Comparison of ENCODE assay signal across 16 cellular contexts in the genomic region with DNA sequence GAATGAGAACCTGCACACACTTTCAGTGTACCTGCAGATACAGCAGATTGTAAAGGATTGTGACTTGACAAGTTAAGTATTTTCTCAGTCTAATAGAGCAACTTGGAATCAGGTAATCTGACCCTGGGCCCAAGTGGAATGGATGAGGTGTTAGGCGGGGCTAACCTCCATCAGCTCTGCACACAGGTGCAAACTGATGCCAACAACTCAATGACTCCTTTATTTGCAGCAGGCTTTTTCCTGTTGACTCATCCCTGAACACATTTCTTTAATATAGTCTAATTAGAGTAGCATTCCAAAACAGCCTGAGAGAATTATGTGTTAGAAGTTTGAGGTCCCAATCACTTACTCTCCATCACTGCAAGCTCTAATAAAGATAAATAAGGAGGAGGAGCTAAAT. TPM values are rescaled to one million over a fixed set of nuclear protein-coding genes. Genes with fewer than 3 reads are reported as not detected.
DNase-seq lines count a peak whose midpoint lies in the region; ATAC-seq, FAIRE-seq and TF ChIP-seq lines count a peak whose summit lies in the region.
"Had no signal": no experiment of that assay in that cellular context is flagged by ENCODE, and none has a peak within 500 bp of the region (broad histone marks: within the 10 kb centered on the region; RNA-seq: fewer than 3 reads in every experiment).

No MANE protein-coding gene starts in this region.

- peak; percentile 53 for FAIRE-seq in endothelial cell of umbilical vein (lab: Jason Lieb, UNC)
- FAIRE-seq in HepG2 (lab: Jason Lieb, UNC), result no peak
- FAIRE-seq: endometrium, HTR-8/SVneo, pancreas had no signal

- intact Hi-C loops in HCT116 (cut with micrococcal nuclease), result no loop called here
- intact Hi-C loops in PC-9 (cut with micrococcal nuclease; ENCODE audit: unreplicated experiment), result no loop called here
- intact Hi-C loops in endothelial cell of umbilical vein (cut with micrococcal nuclease), result no loop called here
- intact Hi-C loops in HepG2 (cut with micrococcal nuclease; ENCODE audit: unreplicated experiment), result no loop called here

- H4K20me1 ChIP-seq in HCT116 (ENCODE audit: insufficient read depth) (no peaks in the 10 kb centered on the region), PC-9 (ENCODE audit: insufficient read depth) (no peaks in the 10 kb centered on the region), endothelial cell of umbilical vein (replicated peaks; ENCODE audit: control insufficient read depth, extremely low read depth, insufficient read depth, low read length) (peaks cover 2% of the 10 kb centered on the region), MM.1S (ENCODE audit: insufficient read depth, low read length) (no peaks in the 10 kb centered on the region), HepG2 (ENCODE audit: insufficient read depth, low read length) (no peaks in the 10 kb centered on the region)

- peaks cover 2 to 5% of the 10 kb centered on the region in 2 experiments; a peak in 1 of 4 replicates for H3K36me3 ChIP-seq in HCT116 (ENCODE audit: control insufficient read depth in 1 of 2, insufficient read depth in 2 of 2, low read length in 2 of 2)
- no peaks in the 10 kb centered on the region for H3K36me3 ChIP-seq in PC-9 (ENCODE audit: low read depth)
- no peaks in the 10 kb centered on the region for H3K36me3 ChIP-seq in endothelial cell of umbilical vein (ENCODE audit: control insufficient read depth in 2 of 2, extremely low read depth in 1 of 2, insufficient read depth in 2 of 2, low read length in 2 of 2)
- no peaks in the 10 kb centered on the region for H3K36me3 ChIP-seq in BE2C
- no peaks in the 10 kb centered on the region for H3K36me3 ChIP-seq in MM.1S (replicated peaks; ENCODE audit: insufficient read depth, low read length)
- peaks cover 0 to 5% of the 10 kb centered on the region in 2 experiments; a peak in 1 of 5 replicates for H3K36me3 ChIP-seq in HepG2 (replicated peaks in 1 of 2; ENCODE audit: control insufficient read depth in 1 of 2, insufficient read depth in 2 of 2, low read length in 2 of 2)
- H3K36me3 ChIP-seq: cardiac muscle cell, pancreas had no signal

- H3K9ac ChIP-seq in HCT116 (ENCODE audit: low read length) (no peak overlapping the region), endothelial cell of umbilical vein (replicated peaks; ENCODE audit: extremely low read depth, insufficient read depth, low read length) (no peak overlapping the region), MM.1S (ENCODE audit: low read length) (no peak overlapping the region), HepG2 (ENCODE audit: insufficient read depth, low read depth, low read length) (no peak overlapping the region)

- TF ChIP-seq RAD21 in HCT116 (IDR thresholded peaks at IDR 0.05; ENCODE audit: low read depth) (no peak), HepG2 (CRISPR knock-in tag; IDR thresholded peaks at IDR 0.05) (no peak)

- whole genome bisulfite sequencing in HepG2 (ENCODE audit: low lambda C conversion rate), result 100% methylated on average over 1 of the region's 1 CpG

- H3K27ac ChIP-seq in HCT116 (ENCODE audit: low read depth, low read length) (peak overlapping the region; percentile 63), PC-9 (peak overlapping the region; percentile 70), endothelial cell of umbilical vein (ENCODE audit: insufficient read depth, low read depth, low read length) (no peak overlapping the region), MM.1S (ENCODE audit: low read length) (no peak overlapping the region), HepG2 (ENCODE audit: extremely low read length, insufficient read depth, low read length) (no peak overlapping the region)
- H3K27ac ChIP-seq: cardiac muscle cell, pancreas had no signal

- TF ChIP-seq POLR2A in HCT116 (IDR thresholded peaks at IDR 0.05; ENCODE audit: borderline replicate concordance, extremely low read depth, insufficient read depth, insufficient read length), result no peak
- TF ChIP-seq POLR2A in endothelial cell of umbilical vein (IDR thresholded peaks at IDR 0.05; ENCODE audit: low read depth, low read length), result no peak
- no peak for TF ChIP-seq POLR2A in HepG2 (IDR thresholded peaks at IDR 0.05; ENCODE audit: insufficient read depth in 1 of 2, low read depth in 2 of 2, low read length in 2 of 2)

- no peaks in the 10 kb centered on the region for H3K9me3 ChIP-seq in HCT116 (ENCODE audit: control insufficient read depth in 1 of 2, insufficient read depth in 1 of 2, low read depth in 1 of 2, low read length in 2 of 2)
- no peaks in the 10 kb centered on the region for H3K9me3 ChIP-seq in PC-9 (ENCODE audit: insufficient read depth, low read depth)
- H3K9me3 ChIP-seq in endothelial cell of umbilical vein (replicated peaks; ENCODE audit: control insufficient read depth, insufficient read depth, low read length), result no peaks in the 10 kb centered on the region
- H3K9me3 ChIP-seq in BE2C, result no peaks in the 10 kb centered on the region
- H3K9me3 ChIP-seq in MM.1S (replicated peaks; ENCODE audit: insufficient read depth, low read length), result no peaks in the 10 kb centered on the region
- H3K9me3 ChIP-seq in HepG2 (ENCODE audit: low read length), result no peaks in the 10 kb centered on the region
- H3K9me3 ChIP-seq: pancreas had no signal

- H3K79me2 ChIP-seq in HCT116 (ENCODE audit: insufficient read depth, low read length) (no peaks in the 10 kb centered on the region), PC-9 (ENCODE audit: low read depth) (no peaks in the 10 kb centered on the region), endothelial cell of umbilical vein (ENCODE audit: control insufficient read depth, insufficient read depth, low read length) (no peaks in the 10 kb centered on the region), MM.1S (ENCODE audit: low read length) (no peaks in the 10 kb centered on the region), HepG2 (ENCODE audit: insufficient read depth, low read length) (no peaks in the 10 kb centered on the region)

- no peaks in the 10 kb centered on the region for H3K27me3 ChIP-seq in HCT116 (ENCODE audit: insufficient read depth, low read length)
- H3K27me3 ChIP-seq in PC-9 (ENCODE audit: insufficient read depth, low read depth), result no peaks in the 10 kb centered on the region
- no peaks in the 10 kb centered on the region for H3K27me3 ChIP-seq in endothelial cell of umbilical vein (ENCODE audit: control insufficient read depth in 2 of 2, insufficient read depth in 2 of 2, low read length in 2 of 2)
- H3K27me3 ChIP-seq in BE2C, result no peaks in the 10 kb centered on the region
- no peaks in the 10 kb centered on the region for H3K27me3 ChIP-seq in MM.1S (replicated peaks; ENCODE audit: insufficient read depth, low read length)
- H3K27me3 ChIP-seq in HepG2 (ENCODE audit: control insufficient read depth in 1 of 2, insufficient read depth in 2 of 2, low read length in 2 of 2), result no peaks in the 10 kb centered on the region
- H3K27me3 ChIP-seq: cardiac muscle cell, pancreas had no signal

- ATAC-seq in HCT116, result peak; percentile 90
- no peak for ATAC-seq in HepG2

- RAD21 ChIA-PET in HCT116 (lab: Charles Lee; ENCODE audit: low non-redundant PET in 1 of 2, low total read pairs in 2 of 2, uncharacterized antibody in 2 of 2, unreplicated experiment in 2 of 2), result no interaction called here

- H3K9me2 ChIP-seq in HCT116 (ENCODE audit: insufficient read depth) (no peaks in the 10 kb centered on the region), PC-9 (ENCODE audit: insufficient read depth) (no peaks in the 10 kb centered on the region), MM.1S (replicated peaks; ENCODE audit: insufficient read depth, low read length) (no peaks in the 10 kb centered on the region)

- no peak for TF ChIP-seq EP300 in HepG2 (IDR thresholded peaks at IDR 0.05; ENCODE audit: low read depth in 2 of 2, low read length in 2 of 2)
- TF ChIP-seq EP300 in HepG2 (CRISPR knock-in tag; IDR thresholded peaks at IDR 0.05; ENCODE audit: borderline replicate concordance), result no peak

- H3K4me1 ChIP-seq in HCT116 (ENCODE audit: control insufficient read depth in 1 of 2, insufficient read depth in 2 of 2, low read length in 2 of 2) (peaks cover 20 to 28% of the 10 kb centered on the region in 2 experiments), PC-9 (replicated peaks; ENCODE audit: insufficient read depth) (peaks cover 26% of the 10 kb centered on the region), endothelial cell of umbilical vein (ENCODE audit: control insufficient read depth, extremely low read depth, insufficient read depth, low read length) (peaks cover 16% of the 10 kb centered on the region), BE2C (no peaks in the 10 kb centered on the region), MM.1S (ENCODE audit: low read length) (no peaks in the 10 kb centered on the region), HepG2 (ENCODE audit: insufficient read depth, low read length) (no peaks in the 10 kb centered on the region)
- H3K4me1 ChIP-seq: pancreas had no signal

- CTCF ChIA-PET in HCT116 (lab: Charles Lee) (interaction anchor here (1.1 to 3.2 kb wide), 2 partner anchors 10 to 15 kb away, joined by 4 to 15 read pairs; no protein-coding TSS in a partner anchor), PC-9 (lab: Charles Lee) (interaction anchor here (0.6 kb wide), 1 partner anchor 755 kb away, joined by 3 read pairs; no protein-coding TSS in a partner anchor), endothelial cell of umbilical vein (lab: Charles Lee) (interaction anchor here (0.9 to 3.6 kb wide), 6 partner anchors 8 to 245 kb away, joined by 3 to 18 read pairs (median 4); no protein-coding TSS in a partner anchor), HepG2 (lab: Yijun Ruan, JAX; ENCODE audit: low intra/inter-chr PET ratio, low total read pairs) (no interaction called here)

- dilution Hi-C loops in endothelial cell of umbilical vein (cut with MboI; ENCODE audit: extremely low pct_ligation_motif_present, low sequenced_read_pairs), result no loop called here

- H2AFZ ChIP-seq in HCT116 (ENCODE audit: low read depth, low read length, poor library complexity, severe bottlenecking), result no peak overlapping the region
- no peak overlapping the region for H2AFZ ChIP-seq in PC-9
- no peak overlapping the region for H2AFZ ChIP-seq in endothelial cell of umbilical vein (ENCODE audit: low read depth, low read length)
- H2AFZ ChIP-seq in MM.1S (ENCODE audit: low read length), result no peak overlapping the region
- H2AFZ ChIP-seq in HepG2 (ENCODE audit: low read length), result no peak overlapping the region

- DNase-seq in A172 (ENCODE audit: low spot score), result peak; percentile 88
- DNase-seq in HCT116 (ENCODE audit: low read depth, low spot score), result peak; percentile 70
- DNase-seq in PC-9, result peak; percentile 78 to 96
- no peak for DNase-seq in endothelial cell of umbilical vein (ENCODE audit: low read depth, low spot score)
- no peak for DNase-seq in BE2C
- DNase-seq in AML-193 (lab: John Stamatoyannopoulos, UW), result no peak
- DNase-seq in MM.1S, result no peak
- DNase-seq in HepG2 (ENCODE audit: low spot score), result no peak
- DNase-seq: ACHN; HFFc6; NCI-H82; pancreas; stimulated activated CD4-positive, alpha-beta T cell treated with anti-CD3 and anti-CD28 coated beads, Interleukin-12 subunit alpha, Interleukin-12 subunit beta, amount 100 ng/mL, for 4 hours had no signal

- POLR2A ChIA-PET in HCT116 (lab: Charles Lee) (interaction anchor here (0.7 kb wide), 2 partner anchors 95 to 237 kb away, joined by 3 to 10 read pairs; no protein-coding TSS in a partner anchor), PC-9 (lab: Charles Lee; ENCODE audit: unreplicated experiment) (interaction anchor here (0.6 kb wide), 2 partner anchors 14 to 33 kb away, joined by 3 read pairs; no protein-coding TSS in a partner anchor), endothelial cell of umbilical vein (lab: Charles Lee) (no interaction called here), HepG2 (lab: Yijun Ruan, JAX) (no interaction called here)

- in situ Hi-C loops in HepG2 (cut with HindIII; ENCODE audit: extremely low pct_ligation_motif_present, low pct_unique_long_range_greater_than_20kb), result no loop called here

- H3K4me2 ChIP-seq in HCT116 (ENCODE audit: low read length), result peak overlapping the region; percentile 53
- peak overlapping the region; percentile 42 for H3K4me2 ChIP-seq in PC-9
- H3K4me2 ChIP-seq in endothelial cell of umbilical vein (ENCODE audit: insufficient read depth, low read length), result no peak overlapping the region
- H3K4me2 ChIP-seq in MM.1S (ENCODE audit: low read depth, low read length), result no peak overlapping the region
- no peak overlapping the region for H3K4me2 ChIP-seq in HepG2 (ENCODE audit: low read depth, low read length)

- H3K4me3 ChIP-seq in HCT116 (replicated peaks in 1 of 2; ENCODE audit: low read depth in 1 of 2, low read length in 2 of 2) (no peak overlapping the region), PC-9 (no peak overlapping the region), endothelial cell of umbilical vein (replicated peaks in 1 of 3; ENCODE audit: insufficient read depth in 1 of 3, low read depth in 1 of 3, low read length in 3 of 3) (no peak overlapping the region), BE2C (ENCODE audit: low read depth, low read length) (no peak overlapping the region), MM.1S (ENCODE audit: low read length) (no peak overlapping the region), HepG2 (replicated peaks in 1 of 3; ENCODE audit: insufficient read depth in 1 of 3, low read depth in 2 of 3, low read length in 3 of 3) (no peak overlapping the region)
- H3K4me3 ChIP-seq: cardiac muscle cell, pancreas had no signal

- peaks cover 40% of the 10 kb centered on the region for H3F3A ChIP-seq in PC-9 (ENCODE audit: insufficient read depth, low read depth)
- H3F3A ChIP-seq in MM.1S (ENCODE audit: insufficient read depth, low read length), result no peaks in the 10 kb centered on the region

- no peak for TF ChIP-seq CTCF in HCT116 (IDR thresholded peaks at IDR 0.05 in 2 of 3, conservative IDR thresholded peaks at IDR 0.05 in 1 of 3; ENCODE audit: borderline replicate concordance in 1 of 3, insufficient read depth in 1 of 3, low read depth in 2 of 3, low read length in 2 of 3)
- no peak for TF ChIP-seq CTCF in PC-9 (conservative IDR thresholded peaks at IDR 0.05)
- no peak for TF ChIP-seq CTCF in endothelial cell of umbilical vein (IDR thresholded peaks at IDR 0.05; ENCODE audit: extremely low read depth in 1 of 2, insufficient read depth in 1 of 2, low read depth in 1 of 2, low read length in 2 of 2)
- no peak for TF ChIP-seq CTCF in BE2C (IDR thresholded peaks at IDR 0.05; ENCODE audit: low read depth, low read length)
- TF ChIP-seq CTCF in MM.1S (IDR thresholded peaks at IDR 0.05; ENCODE audit: low read length), result no peak
- no peak for TF ChIP-seq CTCF in HepG2 (CRISPR knock-in tag; IDR thresholded peaks at IDR 0.05)

- BruUV-seq in HCT116 (replicated peaks; lab: Mats Ljungman, UMichigan) (no TSS peak), PC-9 (replicated peaks; lab: Mats Ljungman, UMichigan) (no TSS peak), endothelial cell of umbilical vein (replicated peaks; lab: Mats Ljungman, UMichigan) (no TSS peak), HepG2 (replicated peaks; lab: Mats Ljungman, UMichigan) (no TSS peak)

- no peaks in the 10 kb centered on the region for H3K9me1 ChIP-seq in endothelial cell of umbilical vein (replicated peaks; ENCODE audit: control insufficient read depth, extremely low read depth, insufficient read depth, low read length)

RNA-seq across cellular contexts. Expression of a gene that starts 48.8 kb away (rescaled TPM):
- 1,498 and 1,612 TPM in 2 replicates for total RNA-seq in A172 (2014; rRNA removed; shearing (Covaris generic))
- total RNA-seq in HCT116 (2021; ENCODE audit: unreplicated experiment), result 2,859 TPM
- 3,620 and 4,032 TPM in 2 replicates for polyA plus RNA-seq in HCT116 (2012)
- total RNA-seq in PC-9 (2021), result 1,968 and 2,237 TPM in 2 replicates
- total RNA-seq in endothelial cell of umbilical vein, result 2,923 and 2,993 TPM in 2 replicates
- polyA plus RNA-seq in endothelial cell of umbilical vein, result 2,609 and 4,330 TPM in 2 replicates
- 5,317 and 5,445 TPM in 2 replicates for polyA plus RNA-seq in endothelial cell of umbilical vein (2011; cell fraction: cytosol; rRNA removed)
- 1,147 and 1,337 TPM in 2 replicates for polyA plus RNA-seq in endothelial cell of umbilical vein (2011; cell fraction: nucleus; rRNA removed)
- polyA plus RNA-seq in endothelial cell of umbilical vein (2012), result 3,997 and 5,832 TPM in 2 replicates
- polyA minus RNA-seq in endothelial cell of umbilical vein, result 1,207 and 1,277 TPM in 2 replicates
- 730 TPM for polyA minus RNA-seq in endothelial cell of umbilical vein (2011; cell fraction: cytosol; rRNA and poly(A)+ RNA removed)
- 313 and 319 TPM in 2 replicates for polyA minus RNA-seq in endothelial cell of umbilical vein (2011; cell fraction: nucleus; rRNA and poly(A)+ RNA removed)
- 1,369 TPM for polyA plus RNA-seq in BE2C (2012; ENCODE audit: insufficient read depth, insufficient read length, low read depth)
- 2,953 and 3,643 TPM in 2 replicates for total RNA-seq in HepG2 (2016; rRNA removed; fragmentation: Illumina TruSeq; extraction: Trizol)
- total RNA-seq in HepG2 (2016; cell fraction: cytosol; rRNA removed; fragmentation: Illumina TruSeq; extraction: Trizol; ENCODE audit: low read depth), result 5,303 and 6,664 TPM in 2 replicates
- total RNA-seq in HepG2 (2016; cell fraction: insoluble cytoplasmic fraction; rRNA removed; fragmentation: Illumina TruSeq; extraction: Trizol), result 2,970 and 3,542 TPM in 2 replicates
- total RNA-seq in HepG2 (2016; cell fraction: membrane; rRNA removed; fragmentation: Illumina TruSeq; extraction: Trizol), result 9,739 and 11,902 TPM in 2 replicates
- total RNA-seq in HepG2 (2016; cell fraction: nucleus; rRNA removed; fragmentation: Illumina TruSeq; extraction: Trizol), result 1,024 and 1,100 TPM in 2 replicates
- polyA plus RNA-seq in HepG2 (2011; rRNA removed), result 3,043 and 3,594 TPM in 2 replicates
- polyA plus RNA-seq in HepG2 (2011; cell fraction: cytosol; rRNA removed), result 2,836 and 4,004 TPM in 2 replicates
- polyA plus RNA-seq in HepG2 (2011; cell fraction: nucleus; rRNA removed), result 570 and 845 TPM in 2 replicates
- 5,337 and 5,704 TPM in 2 replicates for polyA plus RNA-seq in HepG2 (2012)
- polyA plus RNA-seq in HepG2 (2016; cell fraction: cytosol; fragmentation: Illumina TruSeq; extraction: Trizol; ENCODE audit: low read depth), result 11,602 and 12,956 TPM in 2 replicates
- polyA plus RNA-seq in HepG2 (2016; cell fraction: insoluble cytoplasmic fraction; fragmentation: Illumina TruSeq; extraction: Trizol; ENCODE audit: low read depth), result 5,783 and 5,848 TPM in 2 replicates
- polyA plus RNA-seq in HepG2 (2016; cell fraction: membrane; fragmentation: Illumina TruSeq; extraction: Trizol; ENCODE audit: low read depth), result 16,998 and 18,264 TPM in 2 replicates
- polyA plus RNA-seq in HepG2 (2016; cell fraction: nucleus; fragmentation: Illumina TruSeq; extraction: Trizol; ENCODE audit: insufficient read depth, low read depth), result 2,722 and 2,790 TPM in 2 replicates
- polyA minus RNA-seq in HepG2 (2011; rRNA and poly(A)+ RNA removed; ENCODE audit: low replicate concordance), result 500 and 577 TPM in 2 replicates
- polyA minus RNA-seq in HepG2 (2011; cell fraction: cytosol; rRNA and poly(A)+ RNA removed), result 1,023 and 1,248 TPM in 2 replicates
- 474 and 559 TPM in 2 replicates for polyA minus RNA-seq in HepG2 (2011; cell fraction: nucleus; rRNA and poly(A)+ RNA removed)

Comparison
In these comparisons a context has a peak if more than half of its experiments do, and no peak if none do; other contexts are left out.
1. DNase-seq: peak in A172 (single experiment), HCT116 (single experiment) and PC-9 (2 of 2); none in endothelial cell of umbilical vein (single experiment), BE2C (single experiment), AML-193 (0 of 2), MM.1S (single experiment) and HepG2 (single experiment).
2. H3K27ac ChIP-seq: peak in HCT116 (single experiment) and PC-9 (single experiment); none in endothelial cell of umbilical vein (single experiment), MM.1S (single experiment) and HepG2 (single experiment).
3. H3K4me2 ChIP-seq: peak in HCT116 (single experiment) and PC-9 (single experiment); none in endothelial cell of umbilical vein (single experiment), MM.1S (single experiment) and HepG2 (single experiment).
4. POLR2A ChIA-PET loops: an anchor here in HCT116 (0.7 kb wide) and PC-9 (0.6 kb wide); none called in endothelial cell of umbilical vein and HepG2.